1 cellular context compared by ENCODE assay signal in the genomic region with DNA sequence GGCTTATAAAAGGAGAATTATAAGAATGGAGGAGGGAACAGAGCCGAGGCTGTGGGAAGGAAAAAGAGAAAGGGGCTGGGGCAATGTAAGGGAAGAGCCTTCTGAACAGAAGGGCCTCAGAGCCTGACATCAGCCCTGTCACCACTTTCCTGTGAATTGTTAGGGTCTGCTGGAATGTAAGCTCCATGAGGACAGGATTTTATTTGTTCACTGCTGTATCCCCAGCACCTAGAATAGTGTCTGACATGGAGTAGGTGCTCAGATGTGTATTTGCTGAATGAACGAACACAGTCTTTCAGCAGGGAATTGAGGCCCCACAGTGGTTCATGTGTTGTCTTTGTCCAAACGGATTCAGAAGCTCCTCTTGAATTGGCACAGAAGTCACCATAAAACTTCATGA.
TF ChIP-seq lines count a peak whose summit lies in the region.

No MANE protein-coding gene starts in this region.

TF ChIP-seq in H1, 55 proteins besides CTCF, POLR2A, EP300 and RAD21:
- TF ChIP-seq SP1 (IDR thresholded peaks at IDR 0.05; ENCODE audit: low read depth, low read length) = no peak
- TF ChIP-seq SIX5 (IDR thresholded peaks at IDR 0.05; ENCODE audit: low read depth, low read length) = no peak
- TF ChIP-seq HDAC6 (IDR thresholded peaks at IDR 0.05; ENCODE audit: low read depth, low read length) = no peak
- TF ChIP-seq TCF12 (IDR thresholded peaks at IDR 0.05; ENCODE audit: low read depth, low read length) = no peak
- no peak for TF ChIP-seq MAFK (IDR thresholded peaks at IDR 0.05; ENCODE audit: low read depth, low read length)
- TF ChIP-seq CBX8 (IDR thresholded peaks at IDR 0.05; ENCODE audit: borderline replicate concordance, low read depth, low read length) = no peak
- TF ChIP-seq BCL11A (IDR thresholded peaks at IDR 0.05; ENCODE audit: low read depth in 2 of 2, low read length in 2 of 2) = no peak
- TF ChIP-seq ASH2L (IDR thresholded peaks at IDR 0.05; ENCODE audit: low read length) = no peak
- no peak for TF ChIP-seq CBX5 (IDR thresholded peaks at IDR 0.05; ENCODE audit: low read depth, low read length)
- TF ChIP-seq NANOG (IDR thresholded peaks at IDR 0.05; ENCODE audit: insufficient read depth, low read depth, low read length, poor library complexity, severe bottlenecking) = no peak
- TF ChIP-seq RNF2 (IDR thresholded peaks at IDR 0.05; ENCODE audit: borderline replicate concordance, low read depth, low read length, missing control alignments, poor library complexity, severe bottlenecking) = no peak
- no peak for TF ChIP-seq PHF8 (conservative IDR thresholded peaks at IDR 0.05; ENCODE audit: low read depth, low read length)
